8 cellular contexts compared by ENCODE assay signal in the genomic region with DNA sequence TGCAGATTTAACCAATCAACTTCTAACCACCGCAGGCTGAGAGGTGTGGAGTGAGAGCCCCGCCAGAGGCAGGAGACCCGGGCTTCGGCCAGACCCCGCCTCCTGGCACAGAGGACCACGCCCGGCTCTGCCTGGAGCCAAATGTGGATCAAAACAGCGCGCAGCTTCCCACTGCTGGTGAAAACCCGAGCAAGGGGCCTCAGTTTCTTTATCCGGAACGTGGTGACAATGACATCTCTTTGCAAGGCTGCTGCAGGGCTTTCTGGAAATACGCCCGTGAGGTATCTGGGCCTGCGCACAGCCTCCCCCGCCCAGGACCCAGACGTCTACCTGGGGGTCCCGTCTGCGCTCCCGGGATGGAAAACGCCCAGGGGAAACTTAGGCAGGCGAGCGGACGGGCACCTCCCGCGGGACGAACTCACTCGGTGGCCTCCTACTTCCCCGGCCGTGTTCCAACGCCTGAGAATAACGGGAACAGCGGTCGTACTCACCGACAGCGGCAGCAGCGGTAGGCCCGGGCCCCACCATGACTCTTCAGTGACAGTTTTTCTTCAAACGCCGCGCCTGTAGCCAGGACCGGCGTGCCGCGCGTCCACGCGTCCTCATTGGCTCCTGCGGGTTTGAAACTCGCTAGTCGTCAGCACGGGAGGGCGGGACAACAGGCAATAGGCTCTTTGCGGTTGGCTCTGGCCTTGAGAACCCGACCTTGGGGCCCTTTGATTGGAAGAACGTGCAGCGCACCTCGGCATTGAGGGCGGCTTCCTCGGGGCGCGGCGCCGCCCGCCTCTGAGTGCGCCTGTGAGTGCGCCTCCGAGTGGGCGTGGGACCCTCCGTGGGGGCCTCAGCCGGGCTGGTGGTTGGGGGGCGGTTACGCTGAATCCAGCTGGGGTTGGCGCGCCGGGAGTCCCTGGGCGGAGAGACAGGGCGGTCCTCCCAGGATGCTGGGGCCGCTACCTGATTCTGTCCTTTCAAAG. TPM values are rescaled to one million over a fixed set of nuclear protein-coding genes. Genes with fewer than 3 reads are reported as not detected.
DNase-seq lines count a peak whose midpoint lies in the region; ATAC-seq and TF ChIP-seq lines count a peak whose summit lies in the region.

A gene with protein sequence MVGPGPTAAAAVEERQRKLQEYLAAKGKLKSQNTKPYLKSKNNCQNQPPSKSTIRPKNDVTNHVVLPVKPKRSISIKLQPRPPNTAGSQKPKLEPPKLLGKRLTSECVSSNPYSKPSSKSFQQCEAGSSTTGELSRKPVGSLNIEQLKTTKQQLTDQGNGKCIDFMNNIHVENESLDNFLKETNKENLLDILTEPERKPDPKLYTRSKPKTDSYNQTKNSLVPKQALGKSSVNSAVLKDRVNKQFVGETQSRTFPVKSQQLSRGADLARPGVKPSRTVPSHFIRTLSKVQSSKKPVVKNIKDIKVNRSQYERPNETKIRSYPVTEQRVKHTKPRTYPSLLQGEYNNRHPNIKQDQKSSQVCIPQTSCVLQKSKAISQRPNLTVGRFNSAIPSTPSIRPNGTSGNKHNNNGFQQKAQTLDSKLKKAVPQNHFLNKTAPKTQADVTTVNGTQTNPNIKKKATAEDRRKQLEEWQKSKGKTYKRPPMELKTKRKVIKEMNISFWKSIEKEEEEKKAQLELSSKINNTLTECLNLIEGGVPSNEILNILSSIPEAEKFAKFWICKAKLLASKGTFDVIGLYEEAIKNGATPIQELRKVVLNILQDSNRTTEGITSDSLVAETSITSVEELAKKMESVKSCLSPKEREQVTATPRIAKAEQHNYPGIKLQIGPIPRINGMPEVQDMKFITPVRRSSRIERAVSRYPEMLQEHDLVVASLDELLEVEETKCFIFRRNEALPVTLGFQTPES (minus strand): TSS at position 539 of the 974 bp plus-strand sequence. CDS start 11 bp downstream, at position 528.

- H3K9me3 ChIP-seq in gastroesophageal sphincter (no peaks in the 10 kb centered on the region), neutrophil (no peaks in the 10 kb centered on the region)

- peak; percentile 99 for ATAC-seq in HG02571 (IDR thresholded peaks at IDR 0.05; ENCODE audit: unreplicated experiment)
- ATAC-seq in gastroesophageal sphincter = peak; percentile 99

- no peak for TF ChIP-seq EP300 in gastroesophageal sphincter (IDR thresholded peaks at IDR 0.05)

- H3K27ac ChIP-seq in gastroesophageal sphincter (peak within 1 kb of the TSS in 3 of 4 donors; percentile 67 to 81 (median 73)), neutrophil (peak within 1 kb of the TSS; percentile 51), substantia nigra (ENCODE audit: low read depth, low read length, poor library complexity, severe bottlenecking) (peak within 1 kb of the TSS; percentile 53)

- TF ChIP-seq POLR2A in NB4 (IDR thresholded peaks at IDR 0.05; ENCODE audit: extremely low read depth, insufficient read length) (no peak), gastroesophageal sphincter (IDR thresholded peaks at IDR 0.05) (peak in 1 of 2 donors; percentile 19)

- H3K4me1 ChIP-seq in gastroesophageal sphincter (peaks cover 0 to 17% (median 11%) of the 10 kb centered on the region in 3 donors), neutrophil (ENCODE audit: control insufficient read depth in 1 of 2, insufficient read depth in 1 of 2, low read depth in 1 of 2, low read length in 1 of 2) (peaks cover 26 to 36% of the 10 kb centered on the region in 2 experiments)

- DNase-seq in GM04503 (ENCODE audit: low read depth) = peak; percentile 85
- DNase-seq in NB4 (ENCODE audit: low read depth) = peak; percentile 100
- peak; percentile 99 for DNase-seq in SK-N-DZ (ENCODE audit: low spot score)
- DNase-seq in activated naive CD4-positive, alpha-beta T cell treated with Interleukin-2 at 50 U/mL for 16 hours = peak; percentile 97
- DNase-seq in substantia nigra (lab: John Stamatoyannopoulos, UW) = peak; percentile 33 to 97 (median 92)

- TF ChIP-seq CTCF in NB4 (IDR thresholded peaks at IDR 0.05; ENCODE audit: low read depth, low read length) (no peak), gastroesophageal sphincter (IDR thresholded peaks at IDR 0.05) (peak in 1 of 4 experiments; percentile 12), neutrophil (IDR thresholded peaks at IDR 0.05) (no peak)

- WGBS in gastroesophageal sphincter (ENCODE audit: low coverage in 1 of 2), 2 donors = 0% methylated on average over 2 of the region's 79 CpGs

- H3K4me3 ChIP-seq in NB4 (ENCODE audit: low read depth, low read length) = peak within 1 kb of the TSS; percentile 85
- peak within 1 kb of the TSS; percentile 72 to 84 for H3K4me3 ChIP-seq in gastroesophageal sphincter
- peak within 1 kb of the TSS; percentile 80 to 85 for H3K4me3 ChIP-seq in neutrophil (ENCODE audit: low read depth in 1 of 2, low read length in 1 of 2)

- H3K27me3 ChIP-seq in gastroesophageal sphincter (no peaks in the 10 kb centered on the region), neutrophil (no peaks in the 10 kb centered on the region)

- no peaks in the 10 kb centered on the region for H3K36me3 ChIP-seq in gastroesophageal sphincter
- H3K36me3 ChIP-seq in neutrophil = no peaks in the 10 kb centered on the region

RNA-seq across cellular contexts. Expression of the gene that starts here (rescaled TPM):
- 19.5 and 22.4 TPM in 2 replicates for polyA plus RNA-seq in SK-N-DZ (2014; cell fraction: cytosol; rRNA removed)
- polyA plus RNA-seq in SK-N-DZ (2014; cell fraction: nucleus; rRNA removed) = 10.6 and 23.0 TPM in 2 replicates
- 1 to 10 TPM in 1 of 4 donors, under 1 TPM in 1, not detected in 2; 0.50 to 1.8 TPM for total RNA-seq in gastroesophageal sphincter

Comparison
In these comparisons a context has a peak if more than half of its experiments do, and no peak if none do; other contexts are left out.
1. Peak in every context shown above with its lines: DNase-seq, ATAC-seq, H3K4me3 ChIP-seq and H3K27ac ChIP-seq.